27 cellular contexts compared by ENCODE assay signal in genomic region chr9:124183772-124184171, GRCh38.
"Had no signal": no experiment of that assay in that cellular context is flagged by ENCODE, and none has a peak within 500 bp of the region (broad histone marks: within the 10 kb centered on the region; RNA-seq: fewer than 3 reads in every experiment).

No MANE protein-coding gene starts in this region.

- FAIRE-seq: keratinocyte had no signal

- H3K36me3 ChIP-seq: cardiac muscle cell, gastroesophageal sphincter, ovary, sigmoid colon, suprapubic skin, tibial artery had no signal

- H3K9me3 ChIP-seq: body of pancreas, ovary, psoas muscle, tibial artery had no signal

- H3K4me3 ChIP-seq: body of pancreas, cardiac muscle cell, gastroesophageal sphincter, ovary, psoas muscle, sigmoid colon, smooth muscle cell, suprapubic skin, tibial artery had no signal

- H3K9me3 Mint-ChIP-seq: activated B cell treated with CpG ODN at 0.5 μM for 24 hours; activated naive CD4-positive, alpha-beta T cell treated with anti-CD3 and anti-CD28 coated beads, Interleukin-2, amount 50 U/mL, for 72 hours; activated T-cell treated with anti-CD3 and anti-CD28 coated beads, Interleukin-2, amount 50 U/mL, for 72 hours; effector memory CD8-positive, alpha-beta T cell had no signal

- H3K4me2 ChIP-seq: smooth muscle cell had no signal

- H3K27ac ChIP-seq: body of pancreas, cardiac muscle cell, gastroesophageal sphincter, ovary, psoas muscle, sigmoid colon, suprapubic skin, tibial artery had no signal

- H3K4me1 ChIP-seq: gastroesophageal sphincter, psoas muscle, sigmoid colon, tibial artery had no signal

- H3K36me3 Mint-ChIP-seq: activated naive CD4-positive, alpha-beta T cell treated with anti-CD3 and anti-CD28 coated beads, Interleukin-2, amount 50 U/mL, for 72 hours; naive B cell had no signal

- H3K27me3 ChIP-seq: body of pancreas, ovary had no signal

- H3K27ac Mint-ChIP-seq: activated B cell treated with CpG ODN at 0.5 μM for 24 hours; activated naive CD4-positive, alpha-beta T cell treated with anti-CD3 and anti-CD28 coated beads, Interleukin-2, amount 50 U/mL, for 72 hours; activated T-cell treated with anti-CD3 and anti-CD28 coated beads, Interleukin-2, amount 50 U/mL, for 72 hours; naive B cell had no signal

- H3K4me3 Mint-ChIP-seq: activated B cell treated with CpG ODN at 0.5 μM for 24 hours; activated T-cell treated with anti-CD3 and anti-CD28 coated beads, Interleukin-2, amount 50 U/mL, for 72 hours; effector memory CD8-positive, alpha-beta T cell; naive B cell had no signal

- ATAC-seq: activated naive CD4-positive, alpha-beta T cell treated with anti-CD3 and anti-CD28 coated beads, Interleukin-2, amount 50 U/mL, for 72 hours; activated T-cell treated with anti-CD3 and anti-CD28 coated beads, Interleukin-2, amount 50 U/mL, for 72 hours; body of pancreas; effector memory CD8-positive, alpha-beta T cell; gastroesophageal sphincter; left cardiac atrium; psoas muscle had no signal

- H3K27me3 Mint-ChIP-seq: activated B cell treated with CpG ODN at 0.5 μM for 24 hours had no signal

- DNase-seq: activated B cell treated with CpG ODN at 0.5 μM for 24 hours; activated CD4-positive, alpha-beta T cell treated with anti-CD3 and anti-CD28 coated beads, Interleukin-2, amount 50 U/mL, for 4 hours; activated naive CD4-positive, alpha-beta T cell; activated T-cell treated with anti-CD3 and anti-CD28 coated beads for 4 hours; activated T-cell treated with anti-CD3 and anti-CD28 coated beads, Interleukin-2, amount 50 U/mL, for 72 hours; anterior cingulate cortex; body of pancreas; cortex of kidney; effector memory CD8-positive, alpha-beta T cell; erythroblast; hippocampal formation; left cardiac atrium; mammary epithelial cell; naive B cell; ovary; psoas muscle; sigmoid colon; stimulated activated CD4-positive, alpha-beta T cell treated with anti-CD3 and anti-CD28 coated beads, Interleukin-1b, Interleukin-23, amount 100 ng/mL, for 48 hours; stimulated activated naive CD4-positive, alpha-beta T cell; T-helper 2 cell; tibial artery had no signal
